ENCODE assay signal across 8 cellular contexts in the genomic region with DNA sequence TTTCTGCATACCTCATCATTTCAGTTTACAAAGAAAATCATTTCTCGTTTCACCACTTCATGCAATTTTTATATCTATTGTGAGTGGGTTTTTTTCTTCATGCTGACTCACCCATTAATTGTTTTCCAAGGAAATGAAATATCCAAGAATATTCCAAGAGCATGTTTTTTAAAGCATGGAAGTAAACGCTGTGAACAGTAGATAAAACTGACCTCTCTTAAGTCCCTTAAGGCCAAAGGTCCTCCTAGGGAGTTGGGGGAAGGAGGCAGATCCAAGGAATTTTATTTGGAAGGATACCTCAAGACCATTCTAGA. TPM values are rescaled to one million over a fixed set of nuclear protein-coding genes. Genes with fewer than 3 reads are reported as not detected.
DNase-seq lines count a peak whose midpoint lies in the region; ATAC-seq and TF ChIP-seq lines count a peak whose summit lies in the region.

No MANE protein-coding gene starts in this region.

- WGBS in endodermal cell (ENCODE audit: insufficient coverage in 1 of 2, insufficient read length in 1 of 2), 2 experiments: 40 to 41% methylated on average over 2 of the region's 2 CpGs

- H2AFZ ChIP-seq in PC-9: peak overlapping the region; percentile 98
- H2AFZ ChIP-seq in osteoblast (ENCODE audit: low read length): peak overlapping the region; percentile 99

- no peaks in the 10 kb centered on the region for H3K36me3 ChIP-seq in CD8-positive, alpha-beta T cell (ENCODE audit: insufficient read depth, low read length)
- H3K36me3 ChIP-seq in PC-9 (ENCODE audit: low read depth) (no peaks in the 10 kb centered on the region), endodermal cell (ENCODE audit: control insufficient read depth, insufficient read depth, low read length) (no peaks in the 10 kb centered on the region), osteoblast (ENCODE audit: insufficient read depth, low read length) (no peaks in the 10 kb centered on the region)

- no peaks in the 10 kb centered on the region for H3K9me3 Mint-ChIP-seq in CD8-positive, alpha-beta T cell
- no peaks in the 10 kb centered on the region for H3K9me3 Mint-ChIP-seq in endodermal cell

- BruUV-seq in PC-9 (replicated peaks; lab: Mats Ljungman, UMichigan): no TSS peak

- no peaks in the 10 kb centered on the region for H3K4me1 ChIP-seq in CD8-positive, alpha-beta T cell (ENCODE audit: insufficient read depth, low read length)
- H3K4me1 ChIP-seq in PC-9 (replicated peaks; ENCODE audit: insufficient read depth): peaks cover 29% of the 10 kb centered on the region
- H3K4me1 ChIP-seq in endodermal cell (ENCODE audit: control insufficient read depth, insufficient read depth, low read length): peaks cover 3% of the 10 kb centered on the region
- peaks cover 16% of the 10 kb centered on the region for H3K4me1 ChIP-seq in osteoblast (ENCODE audit: insufficient read depth, low read length)

- H3F3A ChIP-seq in PC-9 (ENCODE audit: insufficient read depth, low read depth): peaks cover 17% of the 10 kb centered on the region

- no peak overlapping the region for H3K27ac ChIP-seq in CD8-positive, alpha-beta T cell (ENCODE audit: low read depth, low read length)
- H3K27ac ChIP-seq in PC-9: peak overlapping the region; percentile 95
- H3K27ac ChIP-seq in endodermal cell (ENCODE audit: low read depth, low read length): peak overlapping the region; percentile 85
- peak overlapping the region; percentile 81 for H3K27ac ChIP-seq in osteoblast (ENCODE audit: low read depth, low read length)

- peaks cover 19% of the 10 kb centered on the region for H3K4me1 Mint-ChIP-seq in CD8-positive, alpha-beta T cell (ENCODE audit: low read depth)
- peaks cover 26% of the 10 kb centered on the region for H3K4me1 Mint-ChIP-seq in endodermal cell

- no peak overlapping the region for H3K27ac Mint-ChIP-seq in CD8-positive, alpha-beta T cell
- peak overlapping the region; percentile 97 for H3K27ac Mint-ChIP-seq in endodermal cell

- H3K9ac ChIP-seq in endodermal cell (ENCODE audit: extremely low read depth, low read length, poor library complexity, severe bottlenecking): peak overlapping the region; percentile 95

- ATAC-seq in CD8-positive, alpha-beta T cell: no peak
- ATAC-seq in HG03039 (IDR thresholded peaks at IDR 0.05; ENCODE audit: unreplicated experiment): no peak

- H3K36me3 Mint-ChIP-seq in CD8-positive, alpha-beta T cell: no peaks in the 10 kb centered on the region
- H3K36me3 Mint-ChIP-seq in endodermal cell (ENCODE audit: low read depth): no peaks in the 10 kb centered on the region

- peak overlapping the region; percentile 84 for H3K4me2 ChIP-seq in PC-9
- H3K4me2 ChIP-seq in osteoblast (ENCODE audit: insufficient read depth, low read length): peak overlapping the region; percentile 98

- H4K20me1 ChIP-seq in PC-9 (ENCODE audit: insufficient read depth) (no peaks in the 10 kb centered on the region), osteoblast (ENCODE audit: insufficient read depth, low read length) (peaks cover 7% of the 10 kb centered on the region)

- intact Hi-C loops in CD8-positive, alpha-beta T cell (cut with DNase I, micrococcal nuclease): no loop called here
- intact Hi-C loops in PC-9 (cut with micrococcal nuclease; ENCODE audit: unreplicated experiment): loop anchor here (1.0 kb wide), 1 partner anchor 39 kb away; the partner anchor contains the start of gene UCHL1

- CTCF ChIA-PET in CD8-positive, alpha-beta T cell (lab: Charles Lee): no interaction called here
- CTCF ChIA-PET in PC-9 (lab: Charles Lee): interaction anchor here (0.6 to 0.7 kb wide), 3 partner anchors 39 to 1519 kb away, joined by 3 to 4 read pairs (median 3); no protein-coding TSS in a partner anchor

- DNase-seq in CD8-positive, alpha-beta T cell: no peak
- DNase-seq in PC-9 (no peak), endodermal cell (no peak), osteoblast (ENCODE audit: insufficient read length, low spot score, missing footprints) (no peak), GDM1 (lab: John Stamatoyannopoulos, UW) (no peak), pons (ENCODE audit: low spot score) (no peak), NCI-H187 treated with DMSO at 0.1 percent for 48 hours (lab: John Stamatoyannopoulos, UW) (no peak)

- H3K79me2 ChIP-seq in PC-9 (ENCODE audit: low read depth) (peaks cover 17% of the 10 kb centered on the region), osteoblast (ENCODE audit: insufficient read depth, low read length) (peaks cover 21% of the 10 kb centered on the region)

- H3K4me3 ChIP-seq in CD8-positive, alpha-beta T cell (ENCODE audit: low read depth, low read length): no peak overlapping the region
- H3K4me3 ChIP-seq in PC-9 (peak overlapping the region; percentile 71), endodermal cell (ENCODE audit: low read length) (peak overlapping the region; percentile 89), osteoblast (ENCODE audit: insufficient read depth, low read length) (peak overlapping the region; percentile 88)

- H3K9me3 ChIP-seq in CD8-positive, alpha-beta T cell (ENCODE audit: low read length): no peaks in the 10 kb centered on the region
- H3K9me3 ChIP-seq in PC-9 (ENCODE audit: insufficient read depth, low read depth): no peaks in the 10 kb centered on the region
- no peaks in the 10 kb centered on the region for H3K9me3 ChIP-seq in endodermal cell (ENCODE audit: control insufficient read depth, low read length)
- no peaks in the 10 kb centered on the region for H3K9me3 ChIP-seq in osteoblast (ENCODE audit: low read depth, low read length)

- no peaks in the 10 kb centered on the region for H3K27me3 ChIP-seq in CD8-positive, alpha-beta T cell (ENCODE audit: insufficient read depth, low read length)
- H3K27me3 ChIP-seq in PC-9 (ENCODE audit: insufficient read depth, low read depth): no peaks in the 10 kb centered on the region
- no peaks in the 10 kb centered on the region for H3K27me3 ChIP-seq in endodermal cell (ENCODE audit: control insufficient read depth, insufficient read depth, low read length, poor library complexity, severe bottlenecking)
- H3K27me3 ChIP-seq in osteoblast (ENCODE audit: insufficient read depth, low read length): no peaks in the 10 kb centered on the region

- H3K9me2 ChIP-seq in PC-9 (ENCODE audit: insufficient read depth): no peaks in the 10 kb centered on the region

- no peak for TF ChIP-seq CTCF in CD8-positive, alpha-beta T cell (IDR thresholded peaks at IDR 0.05)
- TF ChIP-seq CTCF in PC-9 (conservative IDR thresholded peaks at IDR 0.05): no peak
- no peak for TF ChIP-seq CTCF in endodermal cell (conservative IDR thresholded peaks at IDR 0.05)
- TF ChIP-seq CTCF in osteoblast (IDR thresholded peaks at IDR 0.05; ENCODE audit: extremely low read depth, low read depth, low read length): no peak

- H3K27me3 Mint-ChIP-seq in CD8-positive, alpha-beta T cell (ENCODE audit: low read depth): peaks cover 64% of the 10 kb centered on the region
- peaks cover 6% of the 10 kb centered on the region for H3K27me3 Mint-ChIP-seq in endodermal cell (ENCODE audit: insufficient read depth)

- H3K4me3 Mint-ChIP-seq in CD8-positive, alpha-beta T cell: peak overlapping the region; percentile 69
- peak overlapping the region; percentile 77 for H3K4me3 Mint-ChIP-seq in endodermal cell

- POLR2A ChIA-PET in CD8-positive, alpha-beta T cell (lab: Charles Lee): no interaction called here
- POLR2A ChIA-PET in PC-9 (lab: Charles Lee; ENCODE audit: unreplicated experiment): interaction anchor here (0.6 to 1.0 kb wide), 4 partner anchors 13 to 427 kb away, joined by 3 to 4 read pairs (median 4); partner anchors contain the start of gene UCHL1

RNA-seq across cellular contexts. Expression of gene APBB2, which starts 2.6 kb away (rescaled TPM):
- total RNA-seq in CD8-positive, alpha-beta T cell: under 1 TPM in 1 of 2 experiments, not detected in 1; 0.33 TPM
- total RNA-seq in PC-9 (2021): 33.6 and 46.0 TPM in 2 replicates
- 10 to 100 TPM; 56.1 to 64.8 TPM for total RNA-seq in endodermal cell
- polyA plus RNA-seq in endodermal cell (2013, experiment 1 of 2): 63.0 TPM
- polyA plus RNA-seq in endodermal cell (2013, experiment 2 of 2): 57.6 TPM
- 89.0 and 92.3 TPM in 2 replicates for total RNA-seq in osteoblast

RNA-seq across cellular contexts. Expression of gene UCHL1, which starts 39.8 kb away (rescaled TPM):
- total RNA-seq in CD8-positive, alpha-beta T cell: not detected
- 1,253 and 1,355 TPM in 2 replicates for total RNA-seq in PC-9 (2021)
- 100 to 1,000 TPM; 390 to 562 TPM for total RNA-seq in endodermal cell
- 408 TPM for polyA plus RNA-seq in endodermal cell (2013, experiment 1 of 2)
- polyA plus RNA-seq in endodermal cell (2013, experiment 2 of 2): 403 TPM
- 258 and 348 TPM in 2 replicates for total RNA-seq in osteoblast

Comparison
In these comparisons a context has a peak if more than half of its experiments do, and no peak if none do; other contexts are left out.
1. RNA of gene APBB2, which starts 2.6 kb away (total RNA-seq): 89.0 to 92.3 TPM in osteoblast, 56.1 to 64.8 TPM in endodermal cell and 33.6 to 46.0 TPM in PC-9; 0.33 TPM in CD8-positive, alpha-beta T cell; every median in the first group is over 10 times any median in the second.
2. RNA of gene UCHL1, which starts 39.8 kb away (total RNA-seq): 1,253 to 1,355 TPM in PC-9, 390 to 562 TPM in endodermal cell and 258 to 348 TPM in osteoblast; not detected in CD8-positive, alpha-beta T cell; every median in the first group is over 100 times any median in the second.